21 cellular contexts compared by ENCODE assay signal in genomic region chr10:118871244-118871865, GRCh38.
A peak's percentile ranks its signal among the peaks of the same experiment; 100 is the strongest.
DNase-seq lines count a peak whose midpoint lies in the region; ATAC-seq, FAIRE-seq and TF ChIP-seq lines count a peak whose summit lies in the region.
"Had no signal": no experiment of that assay in that cellular context is flagged by ENCODE, and none has a peak within 500 bp of the region (broad histone marks: within the 10 kb centered on the region; RNA-seq: fewer than 3 reads in every experiment).

No MANE protein-coding gene starts in this region.

- H3K36me3 ChIP-seq in heart left ventricle (no peaks in the 10 kb centered on the region), keratinocyte (ENCODE audit: control insufficient read depth in 2 of 2, extremely low read depth in 1 of 2, insufficient read depth in 2 of 2, low read length in 2 of 2) (no peaks in the 10 kb centered on the region), upper lobe of left lung (no peaks in the 10 kb centered on the region)
- H3K36me3 ChIP-seq: tibial artery, WERI-Rb-1 had no signal

- ATAC-seq in heart left ventricle (no peak), upper lobe of left lung (ENCODE audit: low FRiP score in 2 of 2) (no peak)

- DNase-seq in heart left ventricle (no peak), cardiac septum (ENCODE audit: low spot score) (no peak), amniotic epithelial cell (ENCODE audit: low read depth) (peak; percentile 83), keratinocyte (ENCODE audit: low read depth, low spot score) (no peak), upper lobe of left lung (no peak), NCI-H526 treated with DMSO at 0.1 percent for 48 hours (lab: John Stamatoyannopoulos, UW) (no peak), KG1 (lab: John Stamatoyannopoulos, UW) (no peak)
- DNase-seq in activated naive CD4-positive, alpha-beta T cell treated with anti-CD3 and anti-CD28 coated beads for 36 hours, result no peak
- DNase-seq: activated CD4-positive, alpha-beta memory T cell treated with anti-CD3 and anti-CD28 coated beads for 36 hours; activated naive CD4-positive, alpha-beta T cell treated with anti-CD3 and anti-CD28 coated beads, Interleukin-2, amount 10 ng/mL, durations not matched to agents 7 days and 5 days; activated T-cell treated with anti-CD3 and anti-CD28 coated beads, Interleukin-2, amount 50 U/mL, for 1 hour; CD4-positive, alpha-beta T cell; NCI-H1930; NCI-H510A; psoas muscle; stimulated activated CD4-positive, alpha-beta T cell treated with anti-CD3 and anti-CD28 coated beads, Interleukin-12 subunit alpha, Interleukin-12 subunit beta, amount 100 ng/mL, for 4 hours had no signal

- H3K4me2 ChIP-seq in keratinocyte (ENCODE audit: control insufficient read depth, extremely low read depth, insufficient read depth, low read depth, low read length), result peak overlapping the region; percentile 58

- H3K9me1 ChIP-seq in keratinocyte (ENCODE audit: control insufficient read depth, extremely low read depth, insufficient read depth, low read length), result no peaks in the 10 kb centered on the region

- CTCF ChIA-PET in activated naive CD4-positive, alpha-beta T cell treated with anti-CD3 and anti-CD28 coated beads for 36 hours (lab: Charles Lee), result interaction anchor here (0.7 kb wide), 1 partner anchor 529 kb away, joined by 3 read pairs; no protein-coding TSS in a partner anchor

- dilution Hi-C loops in keratinocyte (cut with MboI; ENCODE audit: extremely low pct_ligation_motif_present, low sequenced_read_pairs), result no loop called here

- peaks cover 0 to 30% (median 15%) of the 10 kb centered on the region in 12 donors for H3K4me1 ChIP-seq in heart left ventricle
- H3K4me1 ChIP-seq in keratinocyte (ENCODE audit: control insufficient read depth, extremely low read depth, insufficient read depth, low read length), result peaks cover 31% of the 10 kb centered on the region
- peaks cover 15 to 26% (median 17%) of the 10 kb centered on the region in 4 donors for H3K4me1 ChIP-seq in upper lobe of left lung

- TF ChIP-seq POLR2A in heart left ventricle (IDR thresholded peaks at IDR 0.05) (no peak), upper lobe of left lung (IDR thresholded peaks at IDR 0.05) (no peak)

- no peaks in the 10 kb centered on the region for H3K36me3 Mint-ChIP-seq in activated naive CD4-positive, alpha-beta T cell treated with anti-CD3 and anti-CD28 coated beads for 36 hours (ENCODE audit: low read depth)
- H3K36me3 Mint-ChIP-seq: activated CD4-positive, alpha-beta memory T cell treated with anti-CD3 and anti-CD28 coated beads for 36 hours; activated naive CD4-positive, alpha-beta T cell treated with anti-CD3 and anti-CD28 coated beads, Interleukin-2, amount 10 ng/mL, durations not matched to agents 7 days and 5 days had no signal

- H2AFZ ChIP-seq in keratinocyte (ENCODE audit: control insufficient read depth, low read length), result no peak overlapping the region

- H3K79me2 ChIP-seq in keratinocyte (ENCODE audit: control insufficient read depth, insufficient read depth, low read length), result no peaks in the 10 kb centered on the region

- no peak for FAIRE-seq in keratinocyte (lab: Jason Lieb, UNC)
- FAIRE-seq: islet of Langerhans had no signal

- 80 to 90% (median 88%) methylated on average over 2 of the region's 2 CpGs for WGBS in heart left ventricle, 4 donors
- 70% methylated on average over 2 of the region's 2 CpGs for WGBS in upper lobe of left lung, 2 donors

- no peaks in the 10 kb centered on the region for H3K9me3 Mint-ChIP-seq in activated naive CD4-positive, alpha-beta T cell treated with anti-CD3 and anti-CD28 coated beads for 36 hours
- H3K9me3 Mint-ChIP-seq: activated naive CD4-positive, alpha-beta T cell treated with anti-CD3 and anti-CD28 coated beads, Interleukin-2, amount 10 ng/mL, durations not matched to agents 7 days and 5 days; T-helper 1 cell treated with Interleukin-12 subunit alpha and Interleukin-12 subunit beta and Interleukin-4 antibody, amounts not matched to agents 30 μg/mL and 1 μg/mL, for 36 hours had no signal

- H4K20me1 ChIP-seq in keratinocyte (ENCODE audit: control insufficient read depth, extremely low read depth, insufficient read depth, low read length), result no peaks in the 10 kb centered on the region

- no peak overlapping the region for H3K4me3 Mint-ChIP-seq in activated naive CD4-positive, alpha-beta T cell treated with anti-CD3 and anti-CD28 coated beads for 36 hours
- H3K4me3 Mint-ChIP-seq: activated CD4-positive, alpha-beta memory T cell treated with anti-CD3 and anti-CD28 coated beads for 36 hours; activated naive CD4-positive, alpha-beta T cell treated with anti-CD3 and anti-CD28 coated beads, Interleukin-2, amount 10 ng/mL, durations not matched to agents 7 days and 5 days; CD4-positive, alpha-beta T cell; T-helper 1 cell treated with Interleukin-12 subunit alpha and Interleukin-12 subunit beta and Interleukin-4 antibody, amounts not matched to agents 30 μg/mL and 1 μg/mL, for 36 hours had no signal

- H3K27me3 ChIP-seq in heart left ventricle, result no peaks in the 10 kb centered on the region
- no peaks in the 10 kb centered on the region for H3K27me3 ChIP-seq in keratinocyte (ENCODE audit: control insufficient read depth, extremely low read depth, insufficient read depth, low read length)
- H3K27me3 ChIP-seq in upper lobe of left lung, result no peaks in the 10 kb centered on the region
- H3K27me3 ChIP-seq: body of pancreas, tibial artery had no signal

- no peak overlapping the region for H3K9ac ChIP-seq in keratinocyte (ENCODE audit: control insufficient read depth, extremely low read depth, insufficient read depth, low read length)

- no peak for TF ChIP-seq CTCF in heart left ventricle (IDR thresholded peaks at IDR 0.05)
- TF ChIP-seq CTCF in keratinocyte (optimal IDR thresholded peaks at IDR 0.05 in 1 of 3, IDR thresholded peaks at IDR 0.05 in 1 of 3, conservative IDR thresholded peaks at IDR 0.05 in 1 of 3; ENCODE audit: extremely low read depth in 1 of 3, insufficient read depth in 2 of 3, low read length in 3 of 3), result no peak
- no peak for TF ChIP-seq CTCF in upper lobe of left lung (IDR thresholded peaks at IDR 0.05)

- H3K27ac Mint-ChIP-seq in activated naive CD4-positive, alpha-beta T cell treated with anti-CD3 and anti-CD28 coated beads for 36 hours, result no peak overlapping the region
- H3K27ac Mint-ChIP-seq: activated CD4-positive, alpha-beta memory T cell treated with anti-CD3 and anti-CD28 coated beads for 36 hours; activated naive CD4-positive, alpha-beta T cell treated with anti-CD3 and anti-CD28 coated beads, Interleukin-2, amount 10 ng/mL, durations not matched to agents 7 days and 5 days; CD4-positive, alpha-beta T cell; T-helper 1 cell treated with Interleukin-12 subunit alpha and Interleukin-12 subunit beta and Interleukin-4 antibody, amounts not matched to agents 30 μg/mL and 1 μg/mL, for 36 hours had no signal

- intact Hi-C loops in heart left ventricle (cut with DNase I), result no loop called here
- intact Hi-C loops in cardiac septum (cut with DNase I), result loop anchor here (5.0 kb wide), 1 partner anchor 41 kb away; no protein-coding TSS in a partner anchor
- intact Hi-C loops in activated naive CD4-positive, alpha-beta T cell treated with anti-CD3 and anti-CD28 coated beads for 36 hours (cut with micrococcal nuclease), result no loop called here

- no peak for TF ChIP-seq EP300 in upper lobe of left lung (IDR thresholded peaks at IDR 0.05)

- H3K9me3 ChIP-seq in heart left ventricle (peaks cover 0 to 6% (median 0%) of the 10 kb centered on the region in 12 donors), keratinocyte (ENCODE audit: control insufficient read depth, low read depth, low read length) (no peaks in the 10 kb centered on the region), upper lobe of left lung (no peaks in the 10 kb centered on the region)
- H3K9me3 ChIP-seq: body of pancreas, psoas muscle had no signal

- H3K4me3 ChIP-seq in heart left ventricle (no peak overlapping the region), keratinocyte (ENCODE audit: control insufficient read depth in 2 of 3, extremely low read depth in 1 of 3, insufficient read depth in 2 of 3, low read depth in 1 of 3, low read length in 3 of 3) (no peak overlapping the region), upper lobe of left lung (no peak overlapping the region)
- H3K4me3 ChIP-seq: body of pancreas, psoas muscle, tibial artery had no signal

- peak overlapping the region in 9 of 12 donors; percentile 13 to 71 (median 52) for H3K27ac ChIP-seq in heart left ventricle
- H3K27ac ChIP-seq in keratinocyte (ENCODE audit: control insufficient read depth, insufficient read depth, low read length), result peak overlapping the region; percentile 72
- H3K27ac ChIP-seq in upper lobe of left lung, result peak overlapping the region in 3 of 4 donors; percentile 24 to 37 (median 32)
- H3K27ac ChIP-seq: psoas muscle, tibial artery, WERI-Rb-1 had no signal

- no peaks in the 10 kb centered on the region for H3K4me1 Mint-ChIP-seq in activated naive CD4-positive, alpha-beta T cell treated with anti-CD3 and anti-CD28 coated beads for 36 hours (ENCODE audit: low read depth)
- H3K4me1 Mint-ChIP-seq: activated naive CD4-positive, alpha-beta T cell treated with anti-CD3 and anti-CD28 coated beads, Interleukin-2, amount 10 ng/mL, durations not matched to agents 7 days and 5 days had no signal

- peaks cover 16% of the 10 kb centered on the region for H3K27me3 Mint-ChIP-seq in activated naive CD4-positive, alpha-beta T cell treated with anti-CD3 and anti-CD28 coated beads for 36 hours (ENCODE audit: low read depth)
